2 cellular contexts compared by ENCODE assay signal in the genomic region with DNA sequence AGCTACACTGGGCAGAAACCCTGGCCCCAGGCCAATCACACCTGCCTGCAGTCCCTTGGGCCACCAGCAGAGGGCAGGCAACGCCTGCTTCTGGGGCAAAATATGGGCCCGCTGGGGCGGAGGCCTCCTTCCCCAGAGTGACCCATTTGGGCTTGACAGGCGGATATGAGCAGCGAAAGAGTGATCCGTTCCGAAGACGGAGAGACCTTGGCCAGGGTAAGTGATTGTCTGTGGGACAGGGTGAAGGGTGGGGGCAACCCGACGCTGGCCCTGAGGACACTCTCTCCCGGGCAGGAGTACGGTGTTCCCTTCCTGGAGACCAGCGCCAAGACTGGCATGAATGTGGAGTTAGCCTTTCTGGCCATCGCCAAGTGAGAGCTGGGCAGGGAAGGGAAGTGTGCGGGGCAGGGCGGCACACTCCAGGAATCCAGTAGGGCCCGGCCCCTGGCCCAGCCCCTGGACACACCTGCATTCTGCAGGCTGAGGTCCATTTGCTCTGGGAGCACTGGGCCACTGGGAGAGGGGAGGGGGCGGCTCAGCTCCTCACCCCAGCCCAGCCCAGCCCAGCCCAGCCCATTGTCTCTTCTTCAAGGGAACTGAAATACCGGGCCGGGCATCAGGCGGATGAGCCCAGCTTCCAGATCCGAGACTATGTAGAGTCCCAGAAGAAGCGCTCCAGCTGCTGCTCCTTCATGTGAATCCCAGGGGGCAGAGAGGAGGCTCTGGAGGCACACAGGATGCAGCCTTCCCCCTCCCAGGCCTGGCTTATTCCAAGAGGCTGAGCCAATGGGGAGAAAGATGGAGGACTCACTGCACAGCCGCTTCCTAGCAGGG.
TF ChIP-seq lines count a peak whose summit lies in the region.

No MANE protein-coding gene starts in this region.

TF ChIP-seq in GM23338, 12 proteins besides CTCF, POLR2A, EP300 and RAD21:
- TF ChIP-seq NANOG (IDR thresholded peaks at IDR 0.05; ENCODE audit: borderline replicate concordance) (no peak), STAT1 (IDR thresholded peaks at IDR 0.05; ENCODE audit: unreplicated experiment) (no peak)

TF ChIP-seq in endothelial cell of umbilical vein, 7 proteins besides CTCF, POLR2A, EP300 and RAD21:
- TF ChIP-seq MYC (IDR thresholded peaks at IDR 0.05; ENCODE audit: low read depth, low read length) = no peak
- no peak for TF ChIP-seq GATA2 (IDR thresholded peaks at IDR 0.05; ENCODE audit: insufficient read depth, insufficient read length, low read depth, low read length)
- no peak for TF ChIP-seq JUN (IDR thresholded peaks at IDR 0.05; ENCODE audit: borderline replicate concordance, insufficient read depth, insufficient read length, low read depth)
- no peak for TF ChIP-seq EZH2 (IDR thresholded peaks at IDR 0.05; ENCODE audit: borderline replicate concordance, low read depth, low read length, severe bottlenecking)
- TF ChIP-seq POLR2AphosphoS5 (IDR thresholded peaks at IDR 0.05; ENCODE audit: insufficient read depth, low read depth, low read length) = no peak
- TF ChIP-seq FOS (IDR thresholded peaks at IDR 0.05; ENCODE audit: borderline replicate concordance, insufficient read depth, low read length) = no peak
- TF ChIP-seq, protein P1, sequence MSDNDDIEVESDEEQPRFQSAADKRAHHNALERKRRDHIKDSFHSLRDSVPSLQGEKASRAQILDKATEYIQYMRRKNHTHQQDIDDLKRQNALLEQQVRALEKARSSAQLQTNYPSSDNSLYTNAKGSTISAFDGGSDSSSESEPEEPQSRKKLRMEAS (IDR thresholded peaks at IDR 0.05; ENCODE audit: insufficient read depth, insufficient read length) = no peak
